ENCODE assay signal across 29 cellular contexts in the genomic region with DNA sequence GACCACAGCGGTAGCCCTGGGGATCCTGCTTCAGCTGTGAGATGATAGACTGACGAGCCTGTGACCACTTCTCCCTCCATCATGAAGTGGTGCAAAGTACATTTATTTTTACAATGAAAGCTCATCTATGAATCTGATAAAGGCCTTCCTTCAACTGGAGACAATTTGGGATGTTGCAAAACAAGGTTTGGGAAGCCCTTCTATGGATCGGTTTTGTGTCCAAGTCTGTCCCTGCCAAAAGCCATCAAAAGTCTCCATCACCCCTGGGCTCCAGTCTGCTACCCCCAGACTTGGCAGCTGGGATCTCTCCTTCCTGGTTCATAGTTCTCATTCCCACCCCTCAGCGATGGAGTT. TPM values are rescaled to one million over a fixed set of nuclear protein-coding genes. Genes with fewer than 3 reads are reported as not detected.
DNase-seq lines count a peak whose midpoint lies in the region; ATAC-seq and TF ChIP-seq lines count a peak whose summit lies in the region.
"Had no signal": no experiment of that assay in that cellular context is flagged by ENCODE, and none has a peak within 500 bp of the region (broad histone marks: within the 10 kb centered on the region; RNA-seq: fewer than 3 reads in every experiment).

No MANE protein-coding gene starts in this region.

- H3K27me3 ChIP-seq in SK-N-SH (ENCODE audit: insufficient read depth): peaks cover 47% of the 10 kb centered on the region
- H3K27me3 ChIP-seq in GM23338 (ENCODE audit: insufficient read depth): peaks cover 40% of the 10 kb centered on the region
- peaks cover 48% of the 10 kb centered on the region for H3K27me3 ChIP-seq in neural progenitor cell
- peaks cover 0 to 26% of the 10 kb centered on the region in 2 donors for H3K27me3 ChIP-seq in Peyer's patch

- H4K20me1 ChIP-seq in SK-N-SH (ENCODE audit: insufficient read depth) (no peaks in the 10 kb centered on the region; the same call in 1 of the 2 replicates), GM23338 (replicated peaks; ENCODE audit: insufficient read depth) (0 out of 2 replicates have a peak, but pooled peaks cover 7% of the 10 kb centered on the region), neural progenitor cell (ENCODE audit: low read depth) (peaks cover 36% of the 10 kb centered on the region)

- no peaks in the 10 kb centered on the region for H3K9me2 ChIP-seq in SK-N-SH
- no peaks in the 10 kb centered on the region for H3K9me2 ChIP-seq in GM23338 (ENCODE audit: insufficient read depth)

- H3K4me1 Mint-ChIP-seq in GM23338 (peaks cover 42% of the 10 kb centered on the region), neural progenitor cell (peaks cover 14% of the 10 kb centered on the region)
- peaks cover 13 to 19% of the 10 kb centered on the region in 2 donors for H3K4me1 Mint-ChIP-seq in effector memory CD8-positive, alpha-beta T cell (ENCODE audit: low read depth in 2 of 2)

- H3K36me3 Mint-ChIP-seq in GM23338 (ENCODE audit: low read depth) (peaks cover 28% of the 10 kb centered on the region), neural progenitor cell (peaks cover 4% of the 10 kb centered on the region)
- H3K36me3 Mint-ChIP-seq in effector memory CD8-positive, alpha-beta T cell (ENCODE audit: insufficient read depth): peaks cover 5% of the 10 kb centered on the region
- H3K36me3 Mint-ChIP-seq: activated naive CD8-positive, alpha-beta T cell treated with anti-CD3 and anti-CD28 coated beads for 36 hours had no signal

- DNase-seq in SK-N-SH (peak; percentile 47), GM23338 (ENCODE audit: low spot score) (no peak), neural progenitor cell (ENCODE audit: low spot score) (no peak), occipital lobe (lab: John Stamatoyannopoulos, UW) (no peak), Peyer's patch (no peak)
- DNase-seq in effector memory CD8-positive, alpha-beta T cell: no peak
- no peak for DNase-seq in NK-92 treated with Interleukin-12 subunit alpha and Interleukin-12 subunit beta, amount 100 ng/mL, for 24 hours (lab: John Stamatoyannopoulos, UW)
- DNase-seq: activated CD4-positive, alpha-beta T cell treated with anti-CD3 and anti-CD28 coated beads, Interleukin-2, amount 10 ng/mL, durations not matched to agents 7 days and 5 days; activated gamma-delta T cell; activated naive CD8-positive, alpha-beta T cell treated with anti-CD3 and anti-CD28 coated beads for 36 hours; anterior cingulate cortex; BE2C; GOT3; hippocampal formation; NCI-H2107; NCI-H446; NCI-H774; stimulated activated naive CD8-positive, alpha-beta T cell treated with anti-CD3 and anti-CD28 coated beads, Interleukin-15, amount 100 ng/mL, for 72 hours; T1000 had no signal

- H3K27ac ChIP-seq in SK-N-SH (ENCODE audit: low read depth in 2 of 2, low read length in 1 of 2): no peak overlapping the region
- H3K27ac ChIP-seq in GM23338 (ENCODE audit: low read depth): no peak overlapping the region
- no peak overlapping the region for H3K27ac ChIP-seq in neural progenitor cell
- H3K27ac ChIP-seq in Peyer's patch: no peak overlapping the region
- H3K27ac ChIP-seq: A549, thoracic aorta, VCaP had no signal

- H3K4me1 ChIP-seq in SK-N-SH (ENCODE audit: control insufficient read depth in 1 of 2, insufficient read depth in 2 of 2, low read depth in 1 of 2, low read length in 1 of 2) (peaks cover 0 to 32% of the 10 kb centered on the region in 2 experiments; a peak in 1 of 4 replicates), GM23338 (ENCODE audit: insufficient read depth) (peaks cover 32% of the 10 kb centered on the region), neural progenitor cell (peaks cover 29% of the 10 kb centered on the region), Peyer's patch (peaks cover 0 to 24% (median 8%) of the 10 kb centered on the region in 4 donors)

- no peak for TF ChIP-seq CTCF in SK-N-SH (IDR thresholded peaks at IDR 0.05)
- TF ChIP-seq CTCF in GM23338 (conservative IDR thresholded peaks at IDR 0.05; ENCODE audit: low read depth in 2 of 2): no peak
- TF ChIP-seq CTCF in neural progenitor cell (IDR thresholded peaks at IDR 0.05): no peak
- no peak for TF ChIP-seq CTCF in Peyer's patch (IDR thresholded peaks at IDR 0.05)

- WGBS in SK-N-SH (ENCODE audit: low lambda C conversion rate): 57% methylated on average over 4 of the region's 4 CpGs

- H3K9me3 Mint-ChIP-seq in GM23338 (no peaks in the 10 kb centered on the region), neural progenitor cell (no peaks in the 10 kb centered on the region)
- no peaks in the 10 kb centered on the region for H3K9me3 Mint-ChIP-seq in effector memory CD8-positive, alpha-beta T cell
- H3K9me3 Mint-ChIP-seq: activated CD4-positive, alpha-beta T cell treated with anti-CD3 and anti-CD28 coated beads, Interleukin-2, amount 10 ng/mL, durations not matched to agents 7 days and 5 days; activated naive CD8-positive, alpha-beta T cell treated with anti-CD3 and anti-CD28 coated beads for 36 hours; stimulated activated naive CD8-positive, alpha-beta T cell treated with anti-CD3 and anti-CD28 coated beads, Interleukin-15, amount 100 ng/mL, for 72 hours had no signal

- H3K4me3 ChIP-seq in SK-N-SH (ENCODE audit: low read depth in 2 of 2, low read length in 1 of 2) (no peak overlapping the region), GM23338 (peak overlapping the region; percentile 52), neural progenitor cell (no peak overlapping the region), Peyer's patch (no peak overlapping the region)
- H3K4me3 ChIP-seq: A549, thoracic aorta had no signal

- H3K79me2 ChIP-seq in SK-N-SH (ENCODE audit: insufficient read depth): no peaks in the 10 kb centered on the region
- H3K79me2 ChIP-seq in GM23338 (replicated peaks; ENCODE audit: insufficient read depth): no peaks in the 10 kb centered on the region
- H3K79me2 ChIP-seq in neural progenitor cell (ENCODE audit: low read depth): no peaks in the 10 kb centered on the region

- ATAC-seq in SK-N-SH treated with all-trans-retinoic acid at 6 μM for 48 hours: no peak
- ATAC-seq in GM23338: no peak
- ATAC-seq in effector memory CD8-positive, alpha-beta T cell (replicated peaks): no peak
- ATAC-seq: stimulated activated naive CD8-positive, alpha-beta T cell treated with anti-CD3 and anti-CD28 coated beads, Interleukin-15, amount 100 ng/mL, for 72 hours had no signal

- H3K9me3 ChIP-seq in SK-N-SH (no peaks in the 10 kb centered on the region), neural progenitor cell (ENCODE audit: low read depth) (no peaks in the 10 kb centered on the region), Peyer's patch (no peaks in the 10 kb centered on the region)
- H3K9me3 ChIP-seq: A549, BE2C, thoracic aorta had no signal

- no peak overlapping the region for H3K9ac ChIP-seq in SK-N-SH
- H3K9ac ChIP-seq in neural progenitor cell: no peak overlapping the region

- H3K27ac Mint-ChIP-seq in GM23338 (no peak overlapping the region), neural progenitor cell (peak overlapping the region; percentile 69)
- peak overlapping the region; percentile 41 to 68 for H3K27ac Mint-ChIP-seq in effector memory CD8-positive, alpha-beta T cell
- H3K27ac Mint-ChIP-seq: activated CD4-positive, alpha-beta T cell treated with anti-CD3 and anti-CD28 coated beads, Interleukin-2, amount 10 ng/mL, durations not matched to agents 7 days and 5 days had no signal

- H3K4me3 Mint-ChIP-seq in GM23338: peak overlapping the region; percentile 55
- no peak overlapping the region for H3K4me3 Mint-ChIP-seq in effector memory CD8-positive, alpha-beta T cell
- peak overlapping the region; percentile 41 for H3K4me3 Mint-ChIP-seq in neural progenitor cell
- H3K4me3 Mint-ChIP-seq: activated CD4-positive, alpha-beta T cell treated with anti-CD3 and anti-CD28 coated beads, Interleukin-2, amount 10 ng/mL, durations not matched to agents 7 days and 5 days; activated naive CD8-positive, alpha-beta T cell treated with anti-CD3 and anti-CD28 coated beads for 36 hours; stimulated activated naive CD8-positive, alpha-beta T cell treated with anti-CD3 and anti-CD28 coated beads, Interleukin-15, amount 100 ng/mL, for 72 hours had no signal

- H2AFZ ChIP-seq in SK-N-SH (ENCODE audit: low read depth) (no peak overlapping the region), GM23338 (no peak overlapping the region), neural progenitor cell (replicated peaks) (no peak overlapping the region)

- no peak overlapping the region for H3K4me2 ChIP-seq in SK-N-SH
- peak overlapping the region; percentile 88 for H3K4me2 ChIP-seq in GM23338
- H3K4me2 ChIP-seq in neural progenitor cell: peak overlapping the region; percentile 83
- H3K4me2 ChIP-seq: A549 had no signal

- TF ChIP-seq RAD21 in SK-N-SH (IDR thresholded peaks at IDR 0.05; ENCODE audit: low read length): no peak

- H3K27me3 Mint-ChIP-seq in GM23338 (ENCODE audit: insufficient read depth, low read depth, poor library complexity) (peaks cover 60% of the 10 kb centered on the region), neural progenitor cell (ENCODE audit: insufficient read depth, low read depth) (peaks cover 50% of the 10 kb centered on the region)
- H3K27me3 Mint-ChIP-seq in effector memory CD8-positive, alpha-beta T cell: peaks cover 13 to 29% of the 10 kb centered on the region in 2 donors

- H3K36me3 ChIP-seq in SK-N-SH (replicated peaks in 1 of 2; ENCODE audit: control insufficient read depth in 1 of 2, insufficient read depth in 2 of 2, low read length in 1 of 2): peaks cover 15 to 35% of the 10 kb centered on the region in 2 experiments
- H3K36me3 ChIP-seq in GM23338 (ENCODE audit: insufficient read depth): peaks cover 5% of the 10 kb centered on the region; the same call in 1 of the 2 replicates
- H3K36me3 ChIP-seq in neural progenitor cell: no peaks in the 10 kb centered on the region
- peaks cover 0 to 37% (median 0%) of the 10 kb centered on the region in 3 donors for H3K36me3 ChIP-seq in Peyer's patch

- H3F3A ChIP-seq in SK-N-SH (replicated peaks; ENCODE audit: insufficient read depth): peaks cover 23% of the 10 kb centered on the region
- H3F3A ChIP-seq in GM23338 (replicated peaks; ENCODE audit: low read depth): peaks cover 23% of the 10 kb centered on the region
- peaks cover 26% of the 10 kb centered on the region for H3F3A ChIP-seq in neural progenitor cell (ENCODE audit: low read depth)

- CTCF ChIA-PET in SK-N-SH (lab: Yijun Ruan, JAX): interaction anchor here (0.6 to 7.8 kb wide), 8 partner anchors 8 to 198 kb away, joined by 3 to 64 read pairs (median 6); no protein-coding TSS in a partner anchor

- POLR2A ChIA-PET in SK-N-SH (lab: Yijun Ruan, JAX): interaction anchor here (1.5 to 3.4 kb wide), 3 partner anchors 12 to 61 kb away, joined by 3 to 20 read pairs (median 7); no protein-coding TSS in a partner anchor

- no peak for TF ChIP-seq EP300 in SK-N-SH (IDR thresholded peaks at IDR 0.05; ENCODE audit: borderline replicate concordance in 1 of 2, low read depth in 1 of 2, low read length in 1 of 2)

- no peak for TF ChIP-seq POLR2A in Peyer's patch (IDR thresholded peaks at IDR 0.05)

RNA-seq across cellular contexts. Expression of a gene that starts 1.9 kb away (rescaled TPM):
- polyA plus RNA-seq in SK-N-SH (2012; rRNA removed) (0.03 TPM in 1 of 2 replicates, not detected in the other), GM23338 (2016; fragmentation: Nextera tagmentation; extraction: Ambion mirVana) (0.47 and 0.82 TPM in 2 replicates)
- polyA plus RNA-seq in SK-N-SH (2012; cell fraction: cytosol; rRNA removed): 0.01 TPM in 1 of 2 replicates, not detected in the other
- 0.12 and 0.26 TPM in 2 replicates for polyA plus RNA-seq in SK-N-SH (2012; cell fraction: nucleus; rRNA removed)
- total RNA-seq in GM23338 (2014; rRNA removed; shearing (Covaris generic)): not detected in 2 replicates
- total RNA-seq in neural progenitor cell (ENCODE audit: low replicate concordance) (not detected in 2 replicates), occipital lobe (not detected), Peyer's patch (not detected)
- total RNA-seq: bronchial epithelial cell, LHCN-M2, lung microvascular endothelial cell, posterior vena cava, RPMI7951, thoracic aorta, urinary bladder had no signal

RNA-seq across cellular contexts. Expression of a gene that starts 6.3 kb away (rescaled TPM):
- 0.05 and 0.08 TPM in 2 replicates for polyA plus RNA-seq in SK-N-SH (2012; rRNA removed)
- polyA plus RNA-seq in SK-N-SH (2012; cell fraction: cytosol; rRNA removed): 0.03 TPM in 2 replicates
- 0.08 and 0.15 TPM in 2 replicates for polyA plus RNA-seq in SK-N-SH (2012; cell fraction: nucleus; rRNA removed)
- 0.70 and 2.2 TPM in 2 replicates for total RNA-seq in GM23338 (2014; rRNA removed; shearing (Covaris generic))
- 0.50 and 0.80 TPM in 2 replicates for polyA plus RNA-seq in GM23338 (2016; fragmentation: Nextera tagmentation; extraction: Ambion mirVana)
- not detected in 2 replicates for total RNA-seq in neural progenitor cell (ENCODE audit: low replicate concordance)
- total RNA-seq in occipital lobe: not detected
- total RNA-seq in Peyer's patch: under 1 TPM in 1 of 4 donors, not detected in 3; 0.95 TPM
- total RNA-seq: bronchial epithelial cell, LHCN-M2, posterior vena cava, RPMI7951, urinary bladder had no signal

RNA-seq across cellular contexts. Expression of a gene that starts 8.6 kb away (rescaled TPM):
- polyA plus RNA-seq in SK-N-SH (2012; rRNA removed) (76.8 and 81.4 TPM in 2 replicates), GM23338 (2016; fragmentation: Nextera tagmentation; extraction: Ambion mirVana) (30.7 and 34.2 TPM in 2 replicates)
- 74.4 and 76.2 TPM in 2 replicates for polyA plus RNA-seq in SK-N-SH (2012; cell fraction: cytosol; rRNA removed)
- 53.5 and 64.0 TPM in 2 replicates for polyA plus RNA-seq in SK-N-SH (2012; cell fraction: nucleus; rRNA removed)
- total RNA-seq in GM23338 (2014; rRNA removed; shearing (Covaris generic)): 60.3 and 62.8 TPM in 2 replicates
- total RNA-seq in neural progenitor cell (ENCODE audit: low replicate concordance) (31.7 and 32.8 TPM in 2 replicates), occipital lobe (17.0 TPM), Peyer's patch (10 to 100 TPM; 32.2 to 43.4 (median 32.6) TPM)

RNA-seq across cellular contexts. Expression of a gene that starts 22.7 kb away (rescaled TPM):
- polyA plus RNA-seq in SK-N-SH (2012; rRNA removed) (129 and 167 TPM in 2 replicates), GM23338 (2016; fragmentation: Nextera tagmentation; extraction: Ambion mirVana) (77.4 and 77.5 TPM in 2 replicates)
- polyA plus RNA-seq in SK-N-SH (2012; cell fraction: cytosol; rRNA removed): 58.5 and 83.4 TPM in 2 replicates
- polyA plus RNA-seq in SK-N-SH (2012; cell fraction: nucleus; rRNA removed): 364 and 387 TPM in 2 replicates
- total RNA-seq in GM23338 (2014; rRNA removed; shearing (Covaris generic)): 65.9 and 75.4 TPM in 2 replicates
- total RNA-seq in neural progenitor cell (ENCODE audit: low replicate concordance) (64.3 and 72.8 TPM in 2 replicates), occipital lobe (93.3 TPM), Peyer's patch (100 to 1,000 TPM; 113 to 160 (median 134) TPM)

RNA-seq across cellular contexts. Expression of a gene that starts 53.8 kb away (rescaled TPM):
- 0.15 and 0.23 TPM in 2 replicates for polyA plus RNA-seq in SK-N-SH (2012; rRNA removed)
- 0.09 and 0.16 TPM in 2 replicates for polyA plus RNA-seq in SK-N-SH (2012; cell fraction: cytosol; rRNA removed)
- 0.26 and 0.42 TPM in 2 replicates for polyA plus RNA-seq in SK-N-SH (2012; cell fraction: nucleus; rRNA removed)
- total RNA-seq in GM23338 (2014; rRNA removed; shearing (Covaris generic)): 0.62 and 1.3 TPM in 2 replicates
- polyA plus RNA-seq in GM23338 (2016; fragmentation: Nextera tagmentation; extraction: Ambion mirVana): 0.47 and 0.59 TPM in 2 replicates
- total RNA-seq in neural progenitor cell (ENCODE audit: low replicate concordance): not detected in 2 replicates
- not detected for total RNA-seq in occipital lobe
- 10 to 100 TPM; 26.4 to 87.8 (median 55.0) TPM for total RNA-seq in Peyer's patch
- total RNA-seq: LHCN-M2, lung microvascular endothelial cell, RPMI7951 had no signal

Comparison
In these comparisons a context has a peak if more than half of its experiments do, and no peak if none do; other contexts are left out.
1. H3K4me3 Mint-ChIP-seq: peak in GM23338 (single experiment) and neural progenitor cell (single experiment); none in effector memory CD8-positive, alpha-beta T cell (0 of 2).